Comparison of ENCODE assay signal across 16 cellular contexts in genomic region chr13:20125783-20126165, GRCh38.
DNase-seq lines count a peak whose midpoint lies in the region; ATAC-seq and TF ChIP-seq lines count a peak whose summit lies in the region.
"Had no signal": no experiment of that assay in that cellular context is flagged by ENCODE, and none has a peak within 500 bp of the region (broad histone marks: within the 10 kb centered on the region; RNA-seq: fewer than 3 reads in every experiment).

No MANE protein-coding gene starts in this region.

- H3K27ac ChIP-seq in VCaP (peak overlapping the region; percentile 29; the same call in 1 of the 2 replicates), substantia nigra (ENCODE audit: low read depth, low read length, poor library complexity, severe bottlenecking) (peak overlapping the region; percentile 72)
- H3K27ac ChIP-seq: BLaER1, right lobe of liver had no signal

- no peak for ATAC-seq in HG02763 (IDR thresholded peaks at IDR 0.05; ENCODE audit: unreplicated experiment)
- no peak for ATAC-seq in GM18870 (IDR thresholded peaks at IDR 0.05; ENCODE audit: unreplicated experiment)
- ATAC-seq: left lobe of liver, right lobe of liver had no signal

- TF ChIP-seq CTCF in VCaP (conservative IDR thresholded peaks at IDR 0.05), result no peak

- DNase-seq in activated effector memory CD4-positive, alpha-beta T cell treated with anti-CD3 and anti-CD28 coated beads, Interleukin-2, amount 50 U/mL, for 16 hours, result peak; percentile 3
- DNase-seq in activated effector memory CD4-positive, alpha-beta T cell treated with Interleukin-2 at 50 U/mL for 16 hours, result no peak
- peak; percentile 11 for DNase-seq in globus pallidus (ENCODE audit: low spot score)
- DNase-seq in substantia nigra (lab: John Stamatoyannopoulos, UW), result peak in 1 of 49 donors; percentile 15
- DNase-seq in HK-2 (ENCODE audit: unreplicated experiment), result no peak
- DNase-seq: activated CD8-positive, alpha-beta memory T cell treated with anti-CD3 and anti-CD28 coated beads for 24 hours; activated T-cell treated with anti-CD3 and anti-CD28 coated beads, Interleukin-2, amount 50 U/mL, for 48 hours; NCI-H1417 treated with DMSO at 0.1 percent for 48 hours; occipital lobe; right lobe of liver; stimulated activated naive CD4-positive, alpha-beta T cell had no signal

Comparison
In these comparisons a context has a peak if more than half of its experiments do, and no peak if none do; other contexts are left out.
1. DNase-seq: peak in activated effector memory CD4-positive, alpha-beta T cell treated with anti-CD3 and anti-CD28 coated beads, Interleukin-2, amount 50 U/mL, for 16 hours (single experiment) and globus pallidus (single experiment); none in activated effector memory CD4-positive, alpha-beta T cell treated with Interleukin-2 at 50 U/mL for 16 hours (single experiment) and HK-2 (single experiment).